In the genomic region with DNA sequence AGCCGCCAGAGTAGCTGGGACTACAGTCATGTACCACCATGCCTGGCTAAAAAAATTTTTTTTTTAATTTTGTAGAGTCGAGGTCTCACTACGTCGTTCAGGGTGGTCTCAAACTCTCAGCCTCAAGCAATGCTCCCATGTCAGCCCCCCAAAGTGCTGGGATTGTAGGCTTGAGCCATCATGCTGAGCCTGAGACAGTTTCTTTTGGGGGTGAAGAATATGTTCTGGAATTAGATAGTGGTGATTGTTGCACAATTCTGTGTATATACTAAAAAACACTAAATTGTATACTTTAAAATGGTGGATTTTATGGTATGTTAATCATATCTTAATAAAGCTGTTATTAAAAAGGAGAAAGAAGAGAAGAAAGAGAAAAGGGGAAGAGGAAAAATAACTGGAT, we compare ENCODE assay signal across 10 cellular contexts. TPM values are rescaled to one million over a fixed set of nuclear protein-coding genes. Genes with fewer than 3 reads are reported as not detected.
"Had no signal": no experiment of that assay in that cellular context is flagged by ENCODE, and none has a peak within 500 bp of the region (broad histone marks: within the 10 kb centered on the region; RNA-seq: fewer than 3 reads in every experiment).

No MANE protein-coding gene starts in this region.

- H3K36me3 ChIP-seq: HAP-1 had no signal

- DNase-seq: GM23248, GOT3, H7, H9, HCEC 1CT, HFFc6 had no signal

- H3K9me3 ChIP-seq: HAP-1 had no signal

- H3K27ac ChIP-seq: GM23248 had no signal

- H3K4me1 ChIP-seq: HAP-1 had no signal

- H3K9ac ChIP-seq: GM23248 had no signal

- H3K4me2 ChIP-seq: GM23338 had no signal

- H3K4me3 ChIP-seq: GM23248, GM23338, HAP-1 had no signal

- FAIRE-seq: H54 had no signal

- H2AFZ ChIP-seq: GM23248, GM23338 had no signal

- ATAC-seq: GM23338, HCT116 had no signal

RNA-seq across cellular contexts. Expression of a gene that starts 35.2 kb away (rescaled TPM):
- total RNA-seq: H9 had no signal
